Comparison of ENCODE assay signal across 17 cellular contexts in the genomic region with DNA sequence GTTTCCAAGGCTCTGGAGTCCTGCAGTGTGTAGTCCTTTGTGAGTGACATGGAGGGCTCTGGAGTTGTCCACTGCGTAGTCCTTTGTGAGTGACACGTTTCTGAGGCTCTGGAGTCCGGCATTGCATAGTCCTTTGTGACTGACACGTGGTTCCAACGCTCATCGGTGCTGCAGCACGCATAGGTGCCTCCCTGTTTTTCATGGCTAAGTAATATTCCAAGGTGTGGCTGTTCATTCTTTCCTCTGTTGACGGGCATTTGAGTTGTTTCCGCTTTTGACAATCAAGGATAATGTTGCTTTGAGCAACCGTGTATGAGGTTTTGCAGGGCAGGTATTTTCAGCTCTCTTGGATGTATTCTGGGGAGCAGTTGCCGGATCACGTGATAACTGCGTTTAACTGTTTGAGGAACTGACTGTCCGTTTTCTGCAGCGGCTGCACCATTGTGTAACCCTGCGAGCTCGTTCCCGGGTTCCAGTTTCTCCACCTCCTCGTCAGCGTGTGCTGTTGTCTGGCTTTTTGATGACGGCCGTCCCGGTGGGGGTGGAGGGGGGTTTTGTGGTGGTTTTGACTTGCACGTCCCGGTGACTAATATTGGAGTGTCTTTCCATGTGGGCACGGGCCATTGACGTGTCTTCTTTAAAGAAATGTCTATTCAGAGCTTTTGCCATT.
"Had no signal": no experiment of that assay in that cellular context is flagged by ENCODE, and none has a peak within 500 bp of the region (broad histone marks: within the 10 kb centered on the region; RNA-seq: fewer than 3 reads in every experiment).

No MANE protein-coding gene starts in this region.

- H3K9me3 Mint-ChIP-seq: activated naive CD4-positive, alpha-beta T cell treated with anti-CD3 and anti-CD28 coated beads, Interleukin-2, amount 50 U/mL, for 24 hours; natural killer cell treated with Interleukin-12 subunit alpha and Interleukin-12 subunit beta and Interleukin-15 and Interleukin-18, amount 100 ng/mL, for 72 hours; type B pancreatic cell had no signal

- H3K27me3 Mint-ChIP-seq: activated naive CD4-positive, alpha-beta T cell treated with anti-CD3 and anti-CD28 coated beads, Interleukin-2, amount 50 U/mL, for 24 hours; natural killer cell treated with Interleukin-12 subunit alpha and Interleukin-12 subunit beta and Interleukin-15 and Interleukin-18, amount 100 ng/mL, for 72 hours; type B pancreatic cell had no signal

- H3K9me3 ChIP-seq: esophagus squamous epithelium, heart right ventricle had no signal

- FAIRE-seq: islet of Langerhans, TTC549 had no signal

- ATAC-seq: foreskin keratinocyte; heart right ventricle; natural killer cell treated with Interleukin-12 subunit alpha and Interleukin-12 subunit beta and Interleukin-15 and Interleukin-18, amount 100 ng/mL, for 72 hours; T-helper 17 cell had no signal

- DNase-seq: activated CD4-positive, alpha-beta T cell treated with anti-CD3 and anti-CD28 coated beads, Interleukin-2, amount 50 U/mL, for 4 hours; activated effector memory CD4-positive, alpha-beta T cell treated with Interleukin-2 at 50 U/mL for 16 hours; activated T-cell treated with anti-CD3 and anti-CD28 coated beads, Interleukin-2, amount 50 U/mL, for 1 hour; amniotic stem cell; brain microvascular endothelial cell; dorsolateral prefrontal cortex; esophagus squamous epithelium; foreskin keratinocyte; heart right ventricle; stimulated activated CD4-positive, alpha-beta T cell treated with anti-CD3 and anti-CD28 coated beads, Interleukin-12 subunit alpha, Interleukin-12 subunit beta, amount 100 ng/mL, for 4 hours; stimulated activated naive CD4-positive, alpha-beta T cell; T-helper 17 cell had no signal

- H3K4me1 Mint-ChIP-seq: activated naive CD4-positive, alpha-beta T cell treated with anti-CD3 and anti-CD28 coated beads, Interleukin-2, amount 50 U/mL, for 24 hours; T-helper 17 cell had no signal

- H3K36me3 Mint-ChIP-seq: activated naive CD4-positive, alpha-beta T cell treated with anti-CD3 and anti-CD28 coated beads, Interleukin-2, amount 50 U/mL, for 24 hours; natural killer cell treated with Interleukin-12 subunit alpha and Interleukin-12 subunit beta and Interleukin-15 and Interleukin-18, amount 100 ng/mL, for 72 hours; type B pancreatic cell had no signal

- H3K4me3 ChIP-seq: dorsolateral prefrontal cortex, esophagus squamous epithelium, heart right ventricle had no signal

- H3K27ac ChIP-seq: brain microvascular endothelial cell, esophagus squamous epithelium, foreskin keratinocyte, heart right ventricle had no signal

- H3K27ac Mint-ChIP-seq: activated naive CD4-positive, alpha-beta T cell treated with anti-CD3 and anti-CD28 coated beads, Interleukin-2, amount 50 U/mL, for 24 hours; natural killer cell treated with Interleukin-12 subunit alpha and Interleukin-12 subunit beta and Interleukin-15 and Interleukin-18, amount 100 ng/mL, for 72 hours; T-helper 17 cell; type B pancreatic cell had no signal

- H3K27me3 ChIP-seq: brain microvascular endothelial cell, dorsolateral prefrontal cortex, esophagus squamous epithelium, foreskin keratinocyte, heart right ventricle had no signal

- H3K4me3 Mint-ChIP-seq: activated naive CD4-positive, alpha-beta T cell treated with anti-CD3 and anti-CD28 coated beads, Interleukin-2, amount 50 U/mL, for 24 hours; natural killer cell treated with Interleukin-12 subunit alpha and Interleukin-12 subunit beta and Interleukin-15 and Interleukin-18, amount 100 ng/mL, for 72 hours; T-helper 17 cell; type B pancreatic cell had no signal
